In the genomic region with DNA sequence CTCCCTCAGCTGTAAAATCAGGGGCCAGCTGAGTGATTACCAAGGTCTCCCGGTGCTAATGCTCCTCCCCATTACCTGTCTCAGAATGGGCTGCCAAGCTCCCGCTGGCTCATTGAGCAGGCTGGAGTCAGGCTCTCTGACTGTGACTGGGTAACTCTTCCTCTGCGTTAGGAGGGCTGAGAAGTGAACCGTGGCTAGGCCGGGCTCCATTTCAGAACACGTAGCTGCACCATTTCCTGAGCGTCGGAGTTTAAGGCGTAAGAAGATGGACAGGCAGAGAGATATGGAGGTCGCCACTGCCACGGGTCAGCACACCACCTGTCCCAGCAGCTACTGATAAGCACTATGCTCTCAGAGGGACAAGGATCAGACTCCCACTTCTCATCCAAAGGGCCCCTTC, we compare ENCODE assay signal across 25 cellular contexts.
"Had no signal": no experiment of that assay in that cellular context is flagged by ENCODE, and none has a peak within 500 bp of the region (broad histone marks: within the 10 kb centered on the region; RNA-seq: fewer than 3 reads in every experiment).

No MANE protein-coding gene starts in this region.

- H3K4me1 Mint-ChIP-seq: immature natural killer cell; natural killer cell; stimulated activated effector memory CD8-positive, alpha-beta T cell treated with anti-CD3 and anti-CD28 coated beads, Interleukin-12 subunit alpha, Interleukin-12 subunit beta, amount 100 ng/mL, for 72 hours had no signal

- DNase-seq: heart left ventricle; hypothalamus; immature natural killer cell; left lung; lower lobe of right lung; mammary epithelial cell; mesenchymal stem cell; natural killer cell; nephron progenitor cell; ovary; psoas muscle; stimulated activated CD4-positive, alpha-beta T cell treated with anti-CD3 and anti-CD28 coated beads, Interleukin-4, amount 100 ng/mL, for 24 hours; stimulated activated naive CD4-positive, alpha-beta T cell; tibial artery; trophoblast cell; uterus had no signal

- H3K27ac ChIP-seq: heart left ventricle, left lung, lower lobe of right lung, neural progenitor cell, ovary, psoas muscle, right atrium auricular region, skin epidermis, suprapubic skin, thoracic aorta, tibial artery, uterus had no signal

- H3K36me3 Mint-ChIP-seq: immature natural killer cell; natural killer cell; neural progenitor cell; stimulated activated effector memory CD8-positive, alpha-beta T cell treated with anti-CD3 and anti-CD28 coated beads, Interleukin-12 subunit alpha, Interleukin-12 subunit beta, amount 100 ng/mL, for 72 hours had no signal

- H3K36me3 ChIP-seq: heart left ventricle, left lung, lower lobe of right lung, neural progenitor cell, ovary, right atrium auricular region, suprapubic skin, thoracic aorta, tibial artery, uterus had no signal

- FAIRE-seq: islet of Langerhans had no signal

- H3K4me2 ChIP-seq: neural progenitor cell had no signal

- H3K4me3 Mint-ChIP-seq: immature natural killer cell; natural killer cell; nephron progenitor cell; neural progenitor cell; stimulated activated effector memory CD8-positive, alpha-beta T cell treated with anti-CD3 and anti-CD28 coated beads, Interleukin-12 subunit alpha, Interleukin-12 subunit beta, amount 100 ng/mL, for 72 hours; stimulated activated naive CD8-positive, alpha-beta T cell treated with anti-CD3 and anti-CD28 coated beads, Interleukin-15, Interleukin-2, amounts not matched to agents 100 ng/mL and 50 ng/mL, for 24 hours had no signal

- H3K9me3 Mint-ChIP-seq: natural killer cell had no signal

- H3K27me3 ChIP-seq: neural progenitor cell, ovary, right atrium auricular region, uterus had no signal

- H3K9me3 ChIP-seq: ovary, psoas muscle, right atrium auricular region, suprapubic skin, thoracic aorta, uterus had no signal

- H2AFZ ChIP-seq: neural progenitor cell had no signal

- H3K9ac ChIP-seq: neural progenitor cell had no signal

- H3K4me3 ChIP-seq: heart left ventricle, left lung, lower lobe of right lung, neural progenitor cell, ovary, psoas muscle, right atrium auricular region, skin epidermis, suprapubic skin, thoracic aorta, tibial artery, uterus had no signal

- H3K27me3 Mint-ChIP-seq: stimulated activated naive CD8-positive, alpha-beta T cell treated with anti-CD3 and anti-CD28 coated beads, Interleukin-15, Interleukin-2, amounts not matched to agents 100 ng/mL and 50 ng/mL, for 24 hours had no signal

- ATAC-seq: heart left ventricle; left lung; lower lobe of right lung; natural killer cell; psoas muscle; sciatic nerve; stimulated activated effector memory CD8-positive, alpha-beta T cell treated with anti-CD3 and anti-CD28 coated beads, Interleukin-12 subunit alpha, Interleukin-12 subunit beta, amount 100 ng/mL, for 72 hours had no signal

- H3K27ac Mint-ChIP-seq: immature natural killer cell; natural killer cell; nephron progenitor cell; neural progenitor cell; stimulated activated effector memory CD8-positive, alpha-beta T cell treated with anti-CD3 and anti-CD28 coated beads, Interleukin-12 subunit alpha, Interleukin-12 subunit beta, amount 100 ng/mL, for 72 hours; stimulated activated naive CD8-positive, alpha-beta T cell treated with anti-CD3 and anti-CD28 coated beads, Interleukin-15, Interleukin-2, amounts not matched to agents 100 ng/mL and 50 ng/mL, for 24 hours had no signal

- H3K4me1 ChIP-seq: heart left ventricle, left lung, lower lobe of right lung, psoas muscle, right atrium auricular region, suprapubic skin, tibial artery, uterus had no signal
